Comparison of ENCODE assay signal across 1 cellular context in genomic region chr19:28396259-28396940, GRCh38.
TF ChIP-seq lines count a peak whose summit lies in the region.

No MANE protein-coding gene starts in this region.

TF ChIP-seq in K562, 482 proteins besides CTCF, POLR2A, EP300 and RAD21 (continued from another document):
- TF ChIP-seq MXI1 (IDR thresholded peaks at IDR 0.05; ENCODE audit: low read depth, low read length) (peak; percentile 73; the same call in 1 of the 2 replicates), LEF1 (IDR thresholded peaks at IDR 0.05) (no peak)
